Comparison of ENCODE assay signal across 8 cellular contexts in genomic region chr5:149546974-149547373, GRCh38. TPM values are rescaled to one million over a fixed set of nuclear protein-coding genes. Genes with fewer than 3 reads are reported as not detected.
A peak's percentile ranks its signal among the peaks of the same experiment; 100 is the strongest.
DNase-seq lines count a peak whose midpoint lies in the region; FAIRE-seq and TF ChIP-seq lines count a peak whose summit lies in the region.

No MANE protein-coding gene starts in this region.

- peaks cover 23% of the 10 kb centered on the region for H3K36me3 Mint-ChIP-seq in neural crest cell (ENCODE audit: low read depth)

- no peak for FAIRE-seq in frontal cortex (lab: Jason Lieb, UNC)

- H3K27me3 ChIP-seq in DOHH2 (ENCODE audit: control insufficient read depth, low read length) (no peaks in the 10 kb centered on the region), endocrine pancreas (ENCODE audit: control insufficient read depth, insufficient read depth, low read length) (no peaks in the 10 kb centered on the region)

- H3K4me1 Mint-ChIP-seq in neural crest cell, result peaks cover 50% of the 10 kb centered on the region

- no peaks in the 10 kb centered on the region for H3K27me3 Mint-ChIP-seq in neural crest cell (ENCODE audit: low read depth)

- no peak overlapping the region for H3K9ac ChIP-seq in endocrine pancreas (ENCODE audit: control insufficient read depth, insufficient read depth, low read length)

- no peaks in the 10 kb centered on the region for H3K9me2 ChIP-seq in DOHH2 (replicated peaks; ENCODE audit: control insufficient read depth, low read length)

- peaks cover 95% of the 10 kb centered on the region for H3K79me2 ChIP-seq in DOHH2 (ENCODE audit: control insufficient read depth, low read length)

- no peaks in the 10 kb centered on the region for H3K9me3 Mint-ChIP-seq in neural crest cell

- H3K4me2 ChIP-seq in DOHH2 (ENCODE audit: low read length), result peak overlapping the region; percentile 97

- H3K36me3 ChIP-seq in DOHH2 (ENCODE audit: control insufficient read depth, low read length), result peaks cover 82% of the 10 kb centered on the region
- H3K36me3 ChIP-seq in endocrine pancreas (ENCODE audit: control insufficient read depth, insufficient read depth, low read length), result peaks cover 8% of the 10 kb centered on the region

- peak overlapping the region; percentile 79 for H3K4me3 Mint-ChIP-seq in neural crest cell

- H3K27ac Mint-ChIP-seq in neural crest cell (ENCODE audit: unreplicated experiment), result peak overlapping the region; percentile 81

- TF ChIP-seq CTCF in DOHH2 (IDR thresholded peaks at IDR 0.05; ENCODE audit: low read depth, low read length, poor library complexity, severe bottlenecking) (no peak), neural crest cell (conservative IDR thresholded peaks at IDR 0.05) (no peak)

- H4K20me1 ChIP-seq in DOHH2 (ENCODE audit: control insufficient read depth, insufficient read depth, low read depth, low read length), result peaks cover 22% of the 10 kb centered on the region

- H3K4me1 ChIP-seq in DOHH2 (ENCODE audit: control insufficient read depth, low read length), result peaks cover 42% of the 10 kb centered on the region
- H3K4me1 ChIP-seq in endocrine pancreas (ENCODE audit: control insufficient read depth, insufficient read depth, low read length), result peaks cover 31% of the 10 kb centered on the region

- H3K9me3 ChIP-seq in DOHH2 (ENCODE audit: control insufficient read depth, insufficient read depth, low read length), result no peaks in the 10 kb centered on the region
- no peaks in the 10 kb centered on the region for H3K9me3 ChIP-seq in endocrine pancreas (ENCODE audit: control insufficient read depth, low read length)

- no peak overlapping the region for H3K27ac ChIP-seq in DOHH2 (ENCODE audit: low read depth, low read length)

- DNase-seq in NCI-H510A (lab: John Stamatoyannopoulos, UW), result peak; percentile 18
- no peak for DNase-seq in neural crest cell (ENCODE audit: low read depth, low spot score)
- DNase-seq in frontal cortex (ENCODE audit: low spot score in 2 of 2), result no peak
- DNase-seq in Kasumi-1 (lab: John Stamatoyannopoulos, UW), result no peak
- DNase-seq in effector CD8-positive, alpha-beta T cell (lab: John Stamatoyannopoulos, UW), result no peak
- no peak for DNase-seq in putamen (ENCODE audit: low spot score)

- H3K4me3 ChIP-seq in DOHH2 (ENCODE audit: low read length) (peak overlapping the region; percentile 6; the same call in 1 of the 2 replicates), endocrine pancreas (ENCODE audit: control insufficient read depth, insufficient read depth, low read length) (peak overlapping the region; percentile 35)

- H3F3A ChIP-seq in DOHH2 (ENCODE audit: control insufficient read depth, insufficient read depth), result no peaks in the 10 kb centered on the region

RNA-seq across cellular contexts. Expression of gene CSNK1A1, which starts 4.3 kb away (rescaled TPM):
- total RNA-seq in neural crest cell, result 218 and 219 TPM in 2 replicates
- 353 TPM for total RNA-seq in frontal cortex

RNA-seq across cellular contexts. Expression of gene ARHGEF37, which starts 34.3 kb away (rescaled TPM):
- total RNA-seq in neural crest cell (1.9 and 2.3 TPM in 2 replicates), frontal cortex (1.2 TPM)
